28 cellular contexts compared by ENCODE assay signal in the genomic region with DNA sequence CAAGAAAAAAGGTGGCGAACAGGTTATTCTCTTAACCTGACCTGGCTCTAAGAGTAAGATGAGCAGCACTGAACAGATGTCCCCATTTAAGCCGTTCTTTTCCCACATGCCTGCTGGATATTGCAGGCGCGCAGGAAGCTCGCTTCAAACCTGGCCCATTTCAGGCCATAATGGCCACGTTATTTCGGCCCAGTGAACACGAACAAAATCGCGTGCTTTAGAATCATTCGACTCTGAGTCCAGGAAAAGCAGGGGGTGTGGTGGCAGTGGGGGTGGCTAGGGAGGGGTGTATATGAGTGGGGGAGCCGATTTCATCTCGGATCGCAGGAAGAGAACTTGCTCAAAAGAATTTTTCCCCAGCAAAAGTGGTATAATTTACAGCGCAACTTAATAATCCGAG. TPM values are rescaled to one million over a fixed set of nuclear protein-coding genes. Genes with fewer than 3 reads are reported as not detected.
DNase-seq lines count a peak whose midpoint lies in the region; ATAC-seq and TF ChIP-seq lines count a peak whose summit lies in the region.
"Had no signal": no experiment of that assay in that cellular context is flagged by ENCODE, and none has a peak within 500 bp of the region (broad histone marks: within the 10 kb centered on the region; RNA-seq: fewer than 3 reads in every experiment).

No MANE protein-coding gene starts in this region.

- no peak for TF ChIP-seq POLR2A in body of pancreas (IDR thresholded peaks at IDR 0.05)

- H3K79me2 ChIP-seq in neural progenitor cell (ENCODE audit: low read depth) = peaks cover 20% of the 10 kb centered on the region

- ATAC-seq in GM18517 (IDR thresholded peaks at IDR 0.05; ENCODE audit: unreplicated experiment) (no peak), body of pancreas (no peak)
- ATAC-seq: activated CD8-positive, alpha-beta T cell treated with anti-CD3 and anti-CD28 coated beads, Interleukin-2, amount 10 ng/mL, durations not matched to agents 7 days and 5 days; activated naive CD4-positive, alpha-beta T cell treated with anti-CD3 and anti-CD28 coated beads, Interleukin-2, amount 50 U/mL, for 72 hours; activated T-cell treated with anti-CD3 and anti-CD28 coated beads, Interleukin-2, amount 50 U/mL, for 72 hours; heart left ventricle; natural killer cell; psoas muscle had no signal

- no peak overlapping the region for H2AFZ ChIP-seq in neural progenitor cell (replicated peaks)

- no peaks in the 10 kb centered on the region for H3K9me3 Mint-ChIP-seq in neural progenitor cell
- H3K9me3 Mint-ChIP-seq: HFFc6, memory B cell had no signal

- DNase-seq in DMS 273 (lab: John Stamatoyannopoulos, UW; ENCODE audit: unreplicated experiment) (peak; percentile 28), DMS 273 treated with DMSO at 0.1 percent for 48 hours (lab: John Stamatoyannopoulos, UW) (no peak), NCI-H2081 (lab: John Stamatoyannopoulos, UW) (peak; percentile 92 to 98), neural progenitor cell (ENCODE audit: low spot score) (peak; percentile 94), RWPE1 (ENCODE audit: low spot score) (no peak), body of pancreas (no peak)
- DNase-seq: activated CD8-positive, alpha-beta T cell treated with anti-CD3 and anti-CD28 coated beads, Interleukin-2, amount 10 ng/mL, durations not matched to agents 7 days and 5 days; activated T-cell treated with anti-CD3 and anti-CD28 coated beads, Interleukin-2, amount 50 U/mL, for 72 hours; Calu3; dermis blood vessel endothelial cell; GDM1; heart left ventricle; HFFc6; Kasumi-1; natural killer cell; psoas muscle; Right ventricle myocardium superior; spleen; stimulated activated CD8-positive, alpha-beta memory T cell treated with anti-CD3 and anti-CD28 coated beads, Interleukin-4, amount 100 ng/mL, for 48 hours; substantia nigra had no signal

- H3K4me1 Mint-ChIP-seq in neural progenitor cell = peaks cover 69% of the 10 kb centered on the region

- H3K4me3 ChIP-seq in ectodermal cell (ENCODE audit: insufficient read depth, low read depth, low read length) (peak overlapping the region; percentile 37), neural progenitor cell (peak overlapping the region; percentile 49), body of pancreas (no peak overlapping the region)
- H3K4me3 ChIP-seq: breast epithelium, heart left ventricle, psoas muscle, spleen had no signal

- POLR2A ChIA-PET in RWPE1 (lab: Yijun Ruan, JAX; ENCODE audit: low non-redundant PET) = no interaction called here

- no peaks in the 10 kb centered on the region for H3K36me3 Mint-ChIP-seq in neural progenitor cell
- H3K36me3 Mint-ChIP-seq: memory B cell had no signal

- H3K4me3 Mint-ChIP-seq in neural progenitor cell = peak overlapping the region; percentile 85
- H3K4me3 Mint-ChIP-seq: activated CD8-positive, alpha-beta T cell treated with anti-CD3 and anti-CD28 coated beads, Interleukin-2, amount 10 ng/mL, durations not matched to agents 7 days and 5 days; activated T-cell treated with anti-CD3 and anti-CD28 coated beads, Interleukin-2, amount 50 U/mL, for 72 hours; HFFc6; memory B cell; natural killer cell had no signal

- H3K4me1 ChIP-seq in ectodermal cell (ENCODE audit: control insufficient read depth, insufficient read depth, low read length) (peaks cover 65% of the 10 kb centered on the region), neural progenitor cell (peaks cover 79% of the 10 kb centered on the region), body of pancreas (peaks cover 13% of the 10 kb centered on the region)
- H3K4me1 ChIP-seq: psoas muscle had no signal

- peaks cover 55% of the 10 kb centered on the region for H3K27me3 Mint-ChIP-seq in neural progenitor cell (ENCODE audit: insufficient read depth, low read depth)

- H4K20me1 ChIP-seq in neural progenitor cell (ENCODE audit: low read depth) = no peaks in the 10 kb centered on the region

- H3K36me3 ChIP-seq in ectodermal cell (ENCODE audit: control insufficient read depth, insufficient read depth, low read length) = no peaks in the 10 kb centered on the region
- no peaks in the 10 kb centered on the region for H3K36me3 ChIP-seq in neural progenitor cell
- H3K36me3 ChIP-seq in body of pancreas (replicated peaks in 1 of 2; ENCODE audit: insufficient read depth in 1 of 2, low read depth in 2 of 2) = no peaks in the 10 kb centered on the region
- H3K36me3 ChIP-seq: breast epithelium, heart left ventricle, spleen had no signal

- H3K9me3 ChIP-seq in ectodermal cell (ENCODE audit: control insufficient read depth, low read length) (no peaks in the 10 kb centered on the region), neural progenitor cell (ENCODE audit: low read depth) (no peaks in the 10 kb centered on the region), body of pancreas (peaks cover 0 to 4% (median 0%) of the 10 kb centered on the region in 3 donors)
- H3K9me3 ChIP-seq: breast epithelium, heart left ventricle, psoas muscle had no signal

- peaks cover 75% of the 10 kb centered on the region for H3F3A ChIP-seq in neural progenitor cell (ENCODE audit: low read depth)

- TF ChIP-seq CTCF in neural progenitor cell (IDR thresholded peaks at IDR 0.05) = no peak
- TF ChIP-seq CTCF in RWPE1 (conservative IDR thresholded peaks at IDR 0.05; ENCODE audit: low read depth) = no peak
- no peak for TF ChIP-seq CTCF in body of pancreas (IDR thresholded peaks at IDR 0.05)

- intact Hi-C loops in body of pancreas (cut with DNase I) = no loop called here

- H3K27ac ChIP-seq in ectodermal cell (ENCODE audit: insufficient read depth, low read depth, low read length, poor library complexity, severe bottlenecking) = no peak overlapping the region
- H3K27ac ChIP-seq in neural progenitor cell = peak overlapping the region; percentile 76
- H3K27ac ChIP-seq in RWPE1 = no peak overlapping the region
- no peak overlapping the region for H3K27ac ChIP-seq in body of pancreas
- H3K27ac ChIP-seq: 22Rv1, breast epithelium, heart left ventricle, psoas muscle, spleen, VCaP had no signal

- CTCF ChIA-PET in RWPE1 (lab: Yijun Ruan, JAX) = interaction anchor here (0.6 kb wide), 1 partner anchor 359 kb away, joined by 3 read pairs; no protein-coding TSS in a partner anchor

- peak overlapping the region; percentile 83 for H3K4me2 ChIP-seq in neural progenitor cell

- WGBS in ectodermal cell, 2 experiments = 3 to 4% methylated on average over 16 of the region's 16 CpGs
- WGBS in body of pancreas, 2 donors = 13 to 19% methylated on average over 15 to 16 of the region's 16 CpGs

- peak overlapping the region; percentile 69 for H3K27ac Mint-ChIP-seq in neural progenitor cell
- H3K27ac Mint-ChIP-seq: activated CD8-positive, alpha-beta T cell treated with anti-CD3 and anti-CD28 coated beads, Interleukin-2, amount 10 ng/mL, durations not matched to agents 7 days and 5 days; activated naive CD4-positive, alpha-beta T cell treated with anti-CD3 and anti-CD28 coated beads, Interleukin-2, amount 50 U/mL, for 72 hours; activated T-cell treated with anti-CD3 and anti-CD28 coated beads, Interleukin-2, amount 50 U/mL, for 72 hours; HFFc6; memory B cell; natural killer cell had no signal

- H3K9ac ChIP-seq in neural progenitor cell = no peak overlapping the region

- peaks cover 96% of the 10 kb centered on the region for H3K27me3 ChIP-seq in ectodermal cell (ENCODE audit: control insufficient read depth, insufficient read depth, low read length, poor library complexity, severe bottlenecking)
- H3K27me3 ChIP-seq in neural progenitor cell = peaks cover 72% of the 10 kb centered on the region
- H3K27me3 ChIP-seq in body of pancreas = peaks cover 0 to 71% of the 10 kb centered on the region in 2 donors

RNA-seq across cellular contexts. Expression of a gene that starts 6.6 kb away (rescaled TPM):
- polyA plus RNA-seq in ectodermal cell (2013, experiment 1 of 4) = 45.2 TPM
- polyA plus RNA-seq in ectodermal cell (2013, experiment 2 of 4) = 64.6 TPM
- polyA plus RNA-seq in ectodermal cell (2013, experiment 3 of 4) = 44.9 TPM
- polyA plus RNA-seq in ectodermal cell (2013, experiment 4 of 4) = 44.9 TPM
- total RNA-seq in neural progenitor cell (ENCODE audit: low replicate concordance) (19.8 and 60.7 TPM in 2 replicates), body of pancreas (not detected)
- total RNA-seq: activated CD8-positive, alpha-beta T cell treated with anti-CD3 and anti-CD28 coated beads, Interleukin-2, amount 10 ng/mL, durations not matched to agents 7 days and 5 days; activated naive CD4-positive, alpha-beta T cell treated with anti-CD3 and anti-CD28 coated beads, Interleukin-2, amount 50 U/mL, for 72 hours; activated T-cell treated with anti-CD3 and anti-CD28 coated beads, Interleukin-2, amount 50 U/mL, for 72 hours; breast epithelium; Calu3; dermis blood vessel endothelial cell; fibroblast of lung; heart left ventricle; HFFc6; natural killer cell; psoas muscle; Right ventricle myocardium superior; spleen had no signal
- polyA plus RNA-seq: fibroblast of lung, heart left ventricle, psoas muscle, spleen had no signal

Comparison
In these comparisons a context has a peak if more than half of its experiments do, and no peak if none do; other contexts are left out.
1. DNase-seq: peak in DMS 273 (single experiment), NCI-H2081 (2 of 2) and neural progenitor cell (single experiment); none in DMS 273 treated with DMSO at 0.1 percent for 48 hours (single experiment), RWPE1 (single experiment) and body of pancreas (0 of 4).
2. H3K4me3 ChIP-seq: peak in ectodermal cell (single experiment) and neural progenitor cell (single experiment); none in body of pancreas (0 of 2).
3. RNA of a gene that starts 6.6 kb away (total RNA-seq): 19.8 to 60.7 TPM in neural progenitor cell; not detected in body of pancreas; every median in the first group is over 10 times any median in the second.